Comparison of ENCODE assay signal across 1 cellular context in genomic region chr14:55028066-55028465, GRCh38.
TF ChIP-seq lines count a peak whose summit lies in the region.

No MANE protein-coding gene starts in this region.

TF ChIP-seq in H1, 55 proteins besides CTCF, POLR2A, EP300 and RAD21 (continued from another document):
- TF ChIP-seq RXRA (IDR thresholded peaks at IDR 0.05; ENCODE audit: insufficient read depth, low read depth, low read length) (no peak), RNF2 (IDR thresholded peaks at IDR 0.05; ENCODE audit: borderline replicate concordance, low read depth, low read length, missing control alignments, poor library complexity, severe bottlenecking) (no peak), FOSL1 (IDR thresholded peaks at IDR 0.05; ENCODE audit: insufficient read depth, low read depth, low read length) (no peak), PHF8 (conservative IDR thresholded peaks at IDR 0.05; ENCODE audit: low read depth, low read length) (no peak), SIX5 (IDR thresholded peaks at IDR 0.05; ENCODE audit: low read depth, low read length) (no peak), YY1 (IDR thresholded peaks at IDR 0.05; ENCODE audit: low read depth, low read length) (no peak)
TF ChIP-seq in H1: peak in this region for 0.
